8 cellular contexts compared by ENCODE assay signal in the genomic region with DNA sequence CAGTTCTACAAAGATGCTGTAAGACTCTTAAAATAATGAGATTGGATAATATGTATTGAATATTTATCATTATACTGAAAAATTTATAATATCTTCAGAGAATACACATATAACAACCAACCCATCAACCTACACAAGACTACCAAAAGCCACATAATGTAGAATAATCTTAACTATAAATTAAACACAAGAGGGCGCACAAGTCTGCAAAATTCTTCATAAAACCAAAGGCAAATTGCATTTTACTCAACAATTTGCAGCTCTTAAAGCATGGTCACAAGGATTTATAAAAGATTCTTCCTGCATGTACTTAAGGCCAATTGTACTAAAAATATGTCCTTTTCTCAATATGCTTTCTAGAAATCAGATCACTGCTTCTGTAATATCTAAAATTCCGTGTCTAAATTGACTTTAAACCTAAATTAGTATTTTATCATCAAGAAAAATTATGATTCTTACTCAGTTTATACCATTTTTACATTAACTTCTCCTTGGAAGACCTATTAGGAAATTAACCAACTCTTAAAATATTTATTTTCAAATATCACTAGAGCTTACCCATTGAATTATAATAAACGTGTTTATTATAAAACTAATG.
A peak's percentile ranks its signal among the peaks of the same experiment; 100 is the strongest.
DNase-seq lines count a peak whose midpoint lies in the region; ATAC-seq and TF ChIP-seq lines count a peak whose summit lies in the region.

No MANE protein-coding gene starts in this region.

- no peaks in the 10 kb centered on the region for H3K36me3 Mint-ChIP-seq in MCF 10A (ENCODE audit: insufficient read depth, unreplicated experiment)

- H3K4me3 ChIP-seq in BJ (ENCODE audit: low read depth, low read length) = no peak overlapping the region
- H3K4me3 ChIP-seq in aorta (ENCODE audit: low read length in 2 of 2) = no peak overlapping the region

- peak; percentile 52 for ATAC-seq in aorta (ENCODE audit: low FRiP score)
- no peak for ATAC-seq in GM18873 (IDR thresholded peaks at IDR 0.05; ENCODE audit: low FRiP score, unreplicated experiment)
- no peak for ATAC-seq in GM19395 (IDR thresholded peaks at IDR 0.05; ENCODE audit: unreplicated experiment)

- peaks cover 21% of the 10 kb centered on the region for H3K27me3 Mint-ChIP-seq in MCF 10A (ENCODE audit: insufficient read depth, unreplicated experiment)

- H3K9me3 ChIP-seq in aorta (ENCODE audit: control insufficient read depth, low read length) = no peaks in the 10 kb centered on the region

- H3K27ac Mint-ChIP-seq in MCF 10A (ENCODE audit: low read depth, unreplicated experiment) = no peak overlapping the region

- POLR2A ChIA-PET in BJ (lab: Charles Lee) = no interaction called here
- POLR2A ChIA-PET in MCF 10A (lab: Yijun Ruan, JAX) = interaction anchor here (0.5 to 1.8 kb wide), 6 partner anchors 22 to 645 kb away, joined by 3 to 7 read pairs (median 4); partner anchors contain the start of gene XBP1

- peak; percentile 28; the same call in 1 of the 2 replicates for TF ChIP-seq CTCF in BJ (IDR thresholded peaks at IDR 0.05; ENCODE audit: insufficient read depth, low read depth, low read length)
- peak; percentile 41 for TF ChIP-seq CTCF in MCF 10A (IDR thresholded peaks at IDR 0.05; ENCODE audit: unreplicated experiment)

- H3K4me3 Mint-ChIP-seq in MCF 10A (ENCODE audit: unreplicated experiment) = no peak overlapping the region

- H3K4me1 Mint-ChIP-seq in MCF 10A (ENCODE audit: insufficient read depth, unreplicated experiment) = no peaks in the 10 kb centered on the region

- BruUV-seq in MCF 10A (replicated peaks; lab: Mats Ljungman, UMichigan) = no TSS peak

- no peak overlapping the region for H3K27ac ChIP-seq in aorta (ENCODE audit: low read depth in 1 of 2, low read length in 2 of 2)

- H3K9me3 Mint-ChIP-seq in MCF 10A (ENCODE audit: unreplicated experiment) = no peaks in the 10 kb centered on the region

- H3K36me3 ChIP-seq in BJ (ENCODE audit: control insufficient read depth, insufficient read depth, low read length) (no peaks in the 10 kb centered on the region), aorta (ENCODE audit: control insufficient read depth in 1 of 2, insufficient read depth in 2 of 2, low read length in 1 of 2) (no peaks in the 10 kb centered on the region)

- no peaks in the 10 kb centered on the region for H3K4me1 ChIP-seq in aorta (ENCODE audit: control insufficient read depth in 1 of 2, insufficient read depth in 2 of 2, low read length in 2 of 2)

- WGBS in aorta, 2 donors = 58 to 59% methylated on average over 3 of the region's 3 CpGs

- CTCF ChIA-PET in BJ (lab: Yijun Ruan, JAX) (interaction anchor here (0.6 to 3.8 kb wide), 45 partner anchors 8 to 647 kb away, joined by 3 to 154 read pairs (median 4); no protein-coding TSS in a partner anchor), MCF 10A (lab: Yijun Ruan, JAX) (interaction anchor here (0.5 to 5.8 kb wide), 29 partner anchors 9 to 714 kb away, joined by 3 to 131 read pairs (median 4); partner anchors contain the start of gene XBP1)

- DNase-seq in BJ (ENCODE audit: low read depth) = no peak
- DNase-seq in HCEC 1CT = peak; percentile 60
- DNase-seq in NCI-H526 treated with DMSO at 0.1 percent for 48 hours (lab: John Stamatoyannopoulos, UW) = peak; percentile 30
- DNase-seq in MCF 10A (ENCODE audit: unreplicated experiment) = peak; percentile 56
- DNase-seq in left kidney (ENCODE audit: low read depth, low spot score) = peak; percentile 79
- no peak for DNase-seq in aorta

- intact Hi-C loops in MCF 10A (cut with micrococcal nuclease) (loop anchor here (1.0 to 10.0 kb wide), 4 partner anchors 141 to 554 kb away; partner anchors contain the start of genes CCDC117 and CHEK2), aorta (cut with DNase I) (loop anchor here (1.0 to 10.0 kb wide), 5 partner anchors 228 to 644 kb away; no protein-coding TSS in a partner anchor)

- H3K27me3 ChIP-seq in BJ (ENCODE audit: control insufficient read depth, insufficient read depth, low read length) (no peaks in the 10 kb centered on the region), aorta (ENCODE audit: control insufficient read depth in 1 of 2, insufficient read depth in 2 of 2, low read length in 1 of 2) (no peaks in the 10 kb centered on the region)

Comparison
In these comparisons a context has a peak if more than half of its experiments do, and no peak if none do; other contexts are left out.
1. DNase-seq: peak in HCEC 1CT (single experiment), NCI-H526 treated with DMSO at 0.1 percent for 48 hours (single experiment), MCF 10A (single experiment) and left kidney (single experiment); none in BJ (single experiment) and aorta (0 of 2).